In the genomic region with DNA sequence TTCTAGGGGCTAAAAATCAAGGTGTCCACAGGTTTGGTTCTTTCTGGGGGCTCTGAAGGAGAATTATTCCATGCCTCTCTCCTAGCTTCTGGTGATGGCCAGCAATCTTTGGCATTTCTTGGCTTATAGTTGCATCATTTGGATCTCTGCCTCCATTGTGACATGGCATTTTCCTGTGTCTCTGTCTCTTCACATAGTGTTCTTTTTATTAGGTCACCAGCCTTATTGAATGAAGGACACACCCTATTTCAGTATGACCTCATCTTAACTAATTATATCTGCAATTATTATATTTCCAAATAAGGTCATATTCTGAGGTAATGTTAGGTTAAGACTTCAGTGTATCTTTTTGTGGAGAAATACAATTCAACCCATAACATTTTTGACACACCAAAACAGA, we compare ENCODE assay signal across 24 cellular contexts. TPM values are rescaled to one million over a fixed set of nuclear protein-coding genes. Genes with fewer than 3 reads are reported as not detected.
DNase-seq lines count a peak whose midpoint lies in the region; ATAC-seq and TF ChIP-seq lines count a peak whose summit lies in the region.
"Had no signal": no experiment of that assay in that cellular context is flagged by ENCODE, and none has a peak within 500 bp of the region (broad histone marks: within the 10 kb centered on the region; RNA-seq: fewer than 3 reads in every experiment).

No MANE protein-coding gene starts in this region.

- no peak overlapping the region for H3K4me3 ChIP-seq in AG10803 (ENCODE audit: low read length)
- no peak overlapping the region for H3K4me3 ChIP-seq in HEK293 (ENCODE audit: low read depth, low read length)
- H3K4me3 ChIP-seq in cardiac fibroblast (replicated peaks in 1 of 2; ENCODE audit: low read depth in 2 of 2, low read length in 2 of 2): no peak overlapping the region
- no peak overlapping the region for H3K4me3 ChIP-seq in foreskin fibroblast (ENCODE audit: low read depth in 1 of 2, low read length in 2 of 2)
- no peak overlapping the region for H3K4me3 ChIP-seq in right cardiac atrium (ENCODE audit: low read length)
- H3K4me3 ChIP-seq: mucosa of descending colon, stomach, tibial artery had no signal

- ATAC-seq in right cardiac atrium: no peak
- ATAC-seq: mucosa of descending colon had no signal

- CTCF ChIA-PET in HEK293 (lab: Yijun Ruan, JAX): no interaction called here

- POLR2A ChIA-PET in HEK293 (lab: Yijun Ruan, JAX): no interaction called here

- H3K9me3 ChIP-seq in HEK293 (ENCODE audit: control insufficient read depth, insufficient read depth, low read depth, low read length) (no peaks in the 10 kb centered on the region), right cardiac atrium (ENCODE audit: control insufficient read depth, low read length) (no peaks in the 10 kb centered on the region)
- H3K9me3 ChIP-seq: mucosa of descending colon, stomach, tibial artery had no signal

- no peaks in the 10 kb centered on the region for H3K27me3 ChIP-seq in right cardiac atrium (ENCODE audit: control insufficient read depth, insufficient read depth)
- H3K27me3 ChIP-seq: stomach, tibial artery had no signal

- peak; percentile 52 for DNase-seq in AG10803 (ENCODE audit: low read depth)
- peak; percentile 47 to 83 for DNase-seq in cardiac fibroblast (ENCODE audit: low read depth in 2 of 2)
- DNase-seq in foreskin fibroblast: peak; percentile 50 to 79
- DNase-seq in Ammon's horn (ENCODE audit: low spot score): no peak
- no peak for DNase-seq in activated CD8-positive, alpha-beta memory T cell treated with anti-CD3 and anti-CD28 coated beads for 24 hours
- DNase-seq in right cardiac atrium: no peak
- DNase-seq in iPS-NIHi11 (ENCODE audit: low spot score): no peak
- DNase-seq: activated CD4-positive, alpha-beta T cell treated with anti-CD3 and anti-CD28 coated beads, Interleukin-2, amount 50 U/mL, for 4 hours; activated CD4-positive, CD25-positive, alpha-beta regulatory T cell; activated effector memory CD4-positive, alpha-beta T cell treated with Interleukin-2 at 50 U/mL for 16 hours; activated naive CD8-positive, alpha-beta T cell treated with anti-CD3 and anti-CD28 coated beads for 36 hours; CD4-positive, CD25-positive, alpha-beta regulatory T cell; cerebellar nuclear complex; DMS 273 treated with DMSO at 0.1 percent for 48 hours; GOT3; islet precursor cell; mucosa of descending colon; NCI-H1048; NCI-H1930; posterior cingulate gyrus; stimulated activated CD8-positive, alpha-beta memory T cell treated with anti-CD3 and anti-CD28 coated beads, Interleukin-4, amount 100 ng/mL, for 48 hours; stomach; tibial artery had no signal

- intact Hi-C loops in right cardiac atrium (cut with DNase I): no loop called here

- H3K27ac ChIP-seq in HEK293 (ENCODE audit: extremely low read depth, low read depth, low read length) (no peak overlapping the region), right cardiac atrium (ENCODE audit: low read length) (no peak overlapping the region)
- H3K27ac ChIP-seq: stomach, tibial artery had no signal

- H3K4me1 ChIP-seq in HEK293 (ENCODE audit: control insufficient read depth, insufficient read depth, low read length): no peaks in the 10 kb centered on the region
- H3K4me1 ChIP-seq in right cardiac atrium (ENCODE audit: control insufficient read depth, insufficient read depth, low read length): no peaks in the 10 kb centered on the region

- TF ChIP-seq CTCF in AG10803 (conservative IDR thresholded peaks at IDR 0.05; ENCODE audit: low read length) (no peak), HEK293 (tag by site-specific recombination; IDR thresholded peaks at IDR 0.05) (no peak), cardiac fibroblast (IDR thresholded peaks at IDR 0.05; ENCODE audit: low read depth, low read length) (no peak), foreskin fibroblast (IDR thresholded peaks at IDR 0.05; ENCODE audit: low read depth, low read length) (no peak)

- no peaks in the 10 kb centered on the region for H3K36me3 ChIP-seq in HEK293 (ENCODE audit: control insufficient read depth in 2 of 2, insufficient read depth in 1 of 2, low read length in 2 of 2)
- H3K36me3 ChIP-seq: stomach, tibial artery had no signal

TF ChIP-seq in HEK293, 187 proteins besides CTCF, POLR2A, EP300 and RAD21:
- no peak for TF ChIP-seq ZNF623 (tag by site-specific recombination; IDR thresholded peaks at IDR 0.05)
- TF ChIP-seq, protein P1, sequence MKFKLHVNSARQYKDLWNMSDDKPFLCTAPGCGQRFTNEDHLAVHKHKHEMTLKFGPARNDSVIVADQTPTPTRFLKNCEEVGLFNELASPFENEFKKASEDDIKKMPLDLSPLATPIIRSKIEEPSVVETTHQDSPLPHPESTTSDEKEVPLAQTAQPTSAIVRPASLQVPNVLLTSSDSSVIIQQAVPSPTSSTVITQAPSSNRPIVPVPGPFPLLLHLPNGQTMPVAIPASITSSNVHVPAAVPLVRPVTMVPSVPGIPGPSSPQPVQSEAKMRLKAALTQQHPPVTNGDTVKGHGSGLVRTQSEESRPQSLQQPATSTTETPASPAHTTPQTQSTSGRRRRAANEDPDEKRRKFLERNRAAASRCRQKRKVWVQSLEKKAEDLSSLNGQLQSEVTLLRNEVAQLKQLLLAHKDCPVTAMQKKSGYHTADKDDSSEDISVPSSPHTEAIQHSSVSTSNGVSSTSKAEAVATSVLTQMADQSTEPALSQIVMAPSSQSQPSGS (tag by site-specific recombination; IDR thresholded peaks at IDR 0.05; ENCODE audit: low read depth): 0 out of 2 replicates have a peak, but pooled peaks have one; percentile 44

RNA-seq across cellular contexts. Expression of a gene that starts 3.2 kb away (rescaled TPM):
- 10 to 100 TPM; 48.9 to 73.0 (median 54.2) TPM for total RNA-seq in right cardiac atrium
- polyA plus RNA-seq in right cardiac atrium: 38.2 TPM

Comparison
In these comparisons a context has a peak if more than half of its experiments do, and no peak if none do; other contexts are left out.
1. DNase-seq: peak in AG10803 (single experiment), cardiac fibroblast (2 of 2) and foreskin fibroblast (2 of 2); none in Ammon's horn (single experiment), activated CD8-positive, alpha-beta memory T cell treated with anti-CD3 and anti-CD28 coated beads for 24 hours (single experiment), right cardiac atrium (0 of 3) and iPS-NIHi11 (single experiment).